Comparison of ENCODE assay signal across 1 cellular context in genomic region chr11:19079643-19080440, GRCh38.
TF ChIP-seq lines count a peak whose summit lies in the region.

No MANE protein-coding gene starts in this region.

TF ChIP-seq in WTC11, 78 proteins besides CTCF, POLR2A, EP300 and RAD21 (continued from another document):
- TF ChIP-seq ZNF532 (CRISPR knock-in tag; IDR thresholded peaks at IDR 0.05; ENCODE audit: borderline replicate concordance) = no peak
- no peak for TF ChIP-seq ERG (CRISPR knock-in tag; IDR thresholded peaks at IDR 0.05)
- no peak for TF ChIP-seq PRRX2 (CRISPR knock-in tag; IDR thresholded peaks at IDR 0.05)
- TF ChIP-seq CBFB (CRISPR knock-in tag; IDR thresholded peaks at IDR 0.05; ENCODE audit: low read depth) = no peak
